In the genomic region with DNA sequence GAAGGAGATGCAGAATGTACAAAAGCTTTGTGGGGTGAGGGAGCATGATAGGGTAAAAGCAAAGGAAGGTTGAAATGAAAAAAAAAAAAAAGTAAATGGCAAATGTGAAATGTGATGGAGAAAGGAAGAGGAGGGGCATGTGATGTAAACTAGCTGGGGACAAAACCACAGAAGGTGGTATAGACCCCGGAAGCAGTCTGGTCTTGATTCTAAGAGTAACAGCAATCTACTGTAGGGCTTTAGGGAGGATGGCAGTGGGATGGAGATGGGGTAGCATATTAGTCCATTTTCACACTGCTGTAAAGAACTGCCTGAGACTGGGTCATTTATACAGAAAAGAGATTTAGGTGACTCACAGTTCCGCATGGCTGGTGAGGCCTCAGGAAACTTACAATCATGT, we compare ENCODE assay signal across 17 cellular contexts.
"Had no signal": no experiment of that assay in that cellular context is flagged by ENCODE, and none has a peak within 500 bp of the region (broad histone marks: within the 10 kb centered on the region; RNA-seq: fewer than 3 reads in every experiment).

No MANE protein-coding gene starts in this region.

- H3K36me3 ChIP-seq: lower lobe of right lung, upper lobe of left lung had no signal

- H3K4me1 ChIP-seq: lower lobe of right lung, upper lobe of left lung had no signal

- H3K4me1 Mint-ChIP-seq: stimulated activated memory B cell treated with anti-CD40 and anti-IgM and Interleukin-4, amounts not matched to agents 10 μg/mL and 1 μg/mL and 100 μg/mL, for 72 hours had no signal

- H3K27ac ChIP-seq: lower lobe of right lung, upper lobe of left lung had no signal

- H3K36me3 Mint-ChIP-seq: stimulated activated memory B cell treated with anti-CD40 and anti-IgM and Interleukin-4, amounts not matched to agents 10 μg/mL and 1 μg/mL and 100 μg/mL, for 72 hours had no signal

- H3K27me3 ChIP-seq: upper lobe of left lung had no signal

- H3K27ac Mint-ChIP-seq: stimulated activated memory B cell treated with anti-CD40 and anti-IgM and Interleukin-4, amounts not matched to agents 10 μg/mL and 1 μg/mL and 100 μg/mL, for 72 hours had no signal

- DNase-seq: activated CD4-positive, alpha-beta T cell treated with anti-CD3 and anti-CD28 coated beads for 1 hour; activated CD4-positive, alpha-beta T cell treated with anti-CD3 and anti-CD28 coated beads, Interleukin-2, amount 50 U/mL, for 4 hours; activated gamma-delta T cell treated with Interleukin-2 at 50 U/mL for 16 hours; central memory CD4-positive, alpha-beta T cell; dermis blood vessel endothelial cell; effector CD8-positive, alpha-beta T cell; foreskin fibroblast; kidney; lower lobe of right lung; mesendoderm; mucosa of descending colon; small intestine; T-helper 1 cell; upper lobe of left lung had no signal

- H3K4me3 Mint-ChIP-seq: stimulated activated memory B cell treated with anti-CD40 and anti-IgM and Interleukin-4, amounts not matched to agents 10 μg/mL and 1 μg/mL and 100 μg/mL, for 72 hours had no signal

- H3K9me3 ChIP-seq: lower lobe of right lung, mucosa of descending colon, upper lobe of left lung had no signal

- H3K27me3 Mint-ChIP-seq: stimulated activated memory B cell treated with anti-CD40 and anti-IgM and Interleukin-4, amounts not matched to agents 10 μg/mL and 1 μg/mL and 100 μg/mL, for 72 hours had no signal

- ATAC-seq: left lobe of liver; lower lobe of right lung; mucosa of descending colon; sciatic nerve; stimulated activated memory B cell treated with anti-CD40 and anti-IgM and Interleukin-4, amounts not matched to agents 10 μg/mL and 1 μg/mL and 100 μg/mL, for 72 hours had no signal

- H3K4me3 ChIP-seq: lower lobe of right lung, mucosa of descending colon, upper lobe of left lung had no signal
